ENCODE assay signal across 1 cellular context in the genomic region with DNA sequence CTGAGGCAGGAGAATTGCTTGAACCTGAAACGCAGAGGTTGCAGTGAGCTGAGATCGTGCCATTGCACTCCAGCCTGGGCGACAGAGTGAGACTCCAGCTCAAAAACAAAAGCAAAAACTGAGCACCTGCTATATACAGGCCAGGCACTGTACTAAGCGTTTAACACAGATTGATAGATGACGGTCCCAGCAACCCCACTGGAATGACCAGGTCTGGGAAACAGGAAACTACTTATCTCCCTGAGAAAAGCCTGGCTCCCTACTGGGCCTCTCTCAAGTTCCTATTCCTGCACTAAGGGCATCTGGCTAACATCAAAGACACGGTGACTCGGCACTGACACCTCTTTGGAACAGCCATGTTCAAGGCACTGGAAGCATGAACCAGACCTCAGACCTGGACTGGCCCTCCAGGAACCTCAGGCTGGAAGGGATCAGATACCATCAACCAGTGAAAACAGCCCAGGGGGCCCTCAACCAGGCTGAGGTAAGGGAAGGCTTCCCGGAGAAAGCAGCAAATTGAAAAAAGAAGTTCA.
TF ChIP-seq lines count a peak whose summit lies in the region.

No MANE protein-coding gene starts in this region.

TF ChIP-seq in IMR-90, 13 proteins besides CTCF, POLR2A, EP300 and RAD21 (continued from another document):
- TF ChIP-seq, protein P1, sequence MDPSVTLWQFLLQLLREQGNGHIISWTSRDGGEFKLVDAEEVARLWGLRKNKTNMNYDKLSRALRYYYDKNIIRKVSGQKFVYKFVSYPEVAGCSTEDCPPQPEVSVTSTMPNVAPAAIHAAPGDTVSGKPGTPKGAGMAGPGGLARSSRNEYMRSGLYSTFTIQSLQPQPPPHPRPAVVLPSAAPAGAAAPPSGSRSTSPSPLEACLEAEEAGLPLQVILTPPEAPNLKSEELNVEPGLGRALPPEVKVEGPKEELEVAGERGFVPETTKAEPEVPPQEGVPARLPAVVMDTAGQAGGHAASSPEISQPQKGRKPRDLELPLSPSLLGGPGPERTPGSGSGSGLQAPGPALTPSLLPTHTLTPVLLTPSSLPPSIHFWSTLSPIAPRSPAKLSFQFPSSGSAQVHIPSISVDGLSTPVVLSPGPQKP (IDR thresholded peaks at IDR 0.05; ENCODE audit: borderline replicate concordance, low read depth, low read length) = no peak
- TF ChIP-seq CEBPB (IDR thresholded peaks at IDR 0.05; ENCODE audit: low read depth, low read length) (no peak), SMC3 (IDR thresholded peaks at IDR 0.05; ENCODE audit: low read depth, low read length) (no peak), NFE2L2 (IDR thresholded peaks at IDR 0.05; ENCODE audit: low read depth, low read length) (peak; percentile 56; the same call in 1 of the 2 replicates), RFX5 (IDR thresholded peaks at IDR 0.05; ENCODE audit: low read depth, low read length) (no peak), CHD1 (IDR thresholded peaks at IDR 0.05; ENCODE audit: low read depth, low read length) (no peak)
